ENCODE assay signal across 16 cellular contexts in genomic region chr7:143213478-143213877, GRCh38. TPM values are rescaled to one million over a fixed set of nuclear protein-coding genes. Genes with fewer than 3 reads are reported as not detected.
"Had no signal": no experiment of that assay in that cellular context is flagged by ENCODE, and none has a peak within 500 bp of the region (broad histone marks: within the 10 kb centered on the region; RNA-seq: fewer than 3 reads in every experiment).

No MANE protein-coding gene starts in this region.

RNA-seq across cellular contexts. Expression of gene TAS2R40, which starts 8.4 kb away (rescaled TPM):
- total RNA-seq: stomach, subcutaneous adipose tissue, suprapubic skin, temporal lobe, testis, thoracic aorta, thyroid gland, tibial nerve, transverse colon, upper lobe of left lung, upper lobe of right lung, ureter, urinary bladder, uterus, vagina had no signal
- polyA plus RNA-seq: stomach, thymus, urinary bladder had no signal

RNA-seq across cellular contexts. Expression of gene TAS2R39, which starts 30.3 kb away (rescaled TPM):
- total RNA-seq: stomach, subcutaneous adipose tissue, suprapubic skin, temporal lobe, testis, thoracic aorta, thyroid gland, tibial nerve, transverse colon, upper lobe of left lung, upper lobe of right lung, ureter, urinary bladder, uterus, vagina had no signal
- polyA plus RNA-seq: stomach, thymus, urinary bladder had no signal
